Comparison of ENCODE assay signal across 8 cellular contexts in genomic region chr11:2993000-2993330, GRCh38. TPM values are rescaled to one million over a fixed set of nuclear protein-coding genes. Genes with fewer than 3 reads are reported as not detected.
DNase-seq lines count a peak whose midpoint lies in the region; ATAC-seq, FAIRE-seq and TF ChIP-seq lines count a peak whose summit lies in the region.

No MANE protein-coding gene starts in this region.

- CTCF ChIA-PET in GM12878 (lab: Yijun Ruan, JAX): no interaction called here

- H4K20me1 ChIP-seq in GM12878 (ENCODE audit: control insufficient read depth, insufficient read depth): peaks cover 3% of the 10 kb centered on the region; the same call in 1 of the 2 replicates

- peak overlapping the region; percentile 97 for H3K4me2 ChIP-seq in GM12878 (ENCODE audit: control insufficient read depth, insufficient read depth)

- SMC1A ChIA-PET in GM12878 (lab: Charles Lee; ENCODE audit: uncharacterized antibody, unreplicated experiment): no interaction called here

- DNase-seq in GM12878 (ENCODE audit: low read depth, low spot score) (no peak), SK-N-DZ (ENCODE audit: low spot score) (no peak), GM12891 (ENCODE audit: insufficient read length, low spot score) (no peak), NCI-H2107 treated with DMSO at 0.1 percent for 48 hours (lab: John Stamatoyannopoulos, UW; ENCODE audit: unreplicated experiment) (no peak), NCI-H1105 treated with DMSO at 0.1 percent for 48 hours (lab: John Stamatoyannopoulos, UW) (no peak)

- POLR2A ChIA-PET in GM12878 (lab: Charles Lee): interaction anchor here (1.0 kb wide), 1 partner anchor 20 kb away, joined by 4 read pairs; no protein-coding TSS in a partner anchor

- BruUV-seq in GM12878 (replicated peaks; lab: Mats Ljungman, UMichigan): no TSS peak

- H3K4me3 ChIP-seq in ACC112 (ENCODE audit: low read depth, low read length): peak overlapping the region; percentile 90
- H3K4me3 ChIP-seq in GM12878: peak overlapping the region; percentile 67
- H3K4me3 ChIP-seq in mesodermal cell (ENCODE audit: extremely low read depth, insufficient read depth, low read length, poor library complexity, severe bottlenecking): peak overlapping the region; percentile 90

- peak overlapping the region; percentile 31; the same call in 1 of the 2 replicates for H3K27ac ChIP-seq in ACC112 (ENCODE audit: low read depth, low read length)
- H3K27ac ChIP-seq in GM12878 (ENCODE audit: control insufficient read depth, insufficient read depth): peak overlapping the region; percentile 84
- H3K27ac ChIP-seq in mesodermal cell (ENCODE audit: low read depth, low read length, severe bottlenecking): peak overlapping the region; percentile 85

- H3K79me2 ChIP-seq in ACC112 (ENCODE audit: control insufficient read depth, insufficient read depth, low read length, unreplicated experiment): peaks cover 42% of the 10 kb centered on the region
- peaks cover 42% of the 10 kb centered on the region for H3K79me2 ChIP-seq in GM12878 (ENCODE audit: control insufficient read depth, insufficient read depth, low read length)

- H3K9me3 ChIP-seq in GM12878 (replicated peaks; ENCODE audit: control insufficient read depth, insufficient read depth, low read length) (no peaks in the 10 kb centered on the region), mesodermal cell (ENCODE audit: control insufficient read depth, low read length) (no peaks in the 10 kb centered on the region)

- no peak for TF ChIP-seq RAD21 in GM12878 (IDR thresholded peaks at IDR 0.05; ENCODE audit: insufficient read depth, low read depth, low read length)

- ATAC-seq in HG03159 (IDR thresholded peaks at IDR 0.05; ENCODE audit: unreplicated experiment) (peak; percentile 2), GM12878 (peak; percentile 35)

- intact Hi-C loops in GM12878 (cut with micrococcal nuclease; ENCODE audit: unreplicated experiment): loop anchor here (5.0 kb wide), 1 partner anchor 64 kb away; the partner anchor contains the start of gene CARS1

- no peak for TF ChIP-seq EP300 in GM12878 (IDR thresholded peaks at IDR 0.05; ENCODE audit: borderline replicate concordance in 1 of 2, control insufficient read depth in 1 of 2, low read depth in 2 of 2, low read length in 2 of 2)

- H3K27me3 ChIP-seq in ACC112 (ENCODE audit: insufficient read depth, low read length): no peaks in the 10 kb centered on the region
- no peaks in the 10 kb centered on the region for H3K27me3 ChIP-seq in GM12878 (replicated peaks in 1 of 2; ENCODE audit: control insufficient read depth in 2 of 2, insufficient read depth in 2 of 2, low read length in 1 of 2)

- no peak for FAIRE-seq in GM12878 (lab: Jason Lieb, UNC)
- no peak for FAIRE-seq in GM12891 (lab: Jason Lieb, UNC)

- peak overlapping the region; percentile 89 for H2AFZ ChIP-seq in ACC112 (ENCODE audit: low read length, unreplicated experiment)
- H2AFZ ChIP-seq in GM12878 (ENCODE audit: control insufficient read depth, low read depth, low read length): peak overlapping the region; percentile 82

- no peak for TF ChIP-seq POLR2A in GM12878 (IDR thresholded peaks at IDR 0.05; ENCODE audit: low read depth, low read length)
- no peak for TF ChIP-seq POLR2A in GM12891 (IDR thresholded peaks at IDR 0.05; ENCODE audit: low read depth, low read length)

- peak overlapping the region; percentile 77 for H3K9ac ChIP-seq in GM12878 (ENCODE audit: control insufficient read depth, insufficient read depth, low read length)

- H3K4me1 ChIP-seq in ACC112 (ENCODE audit: control insufficient read depth, insufficient read depth, low read length, unreplicated experiment) (peaks cover 14% of the 10 kb centered on the region), GM12878 (ENCODE audit: control insufficient read depth, insufficient read depth, low read length) (peaks cover 2% of the 10 kb centered on the region; the same call in 1 of the 2 replicates), mesodermal cell (ENCODE audit: control insufficient read depth, insufficient read depth, low read length, poor library complexity, severe bottlenecking) (peaks cover 17% of the 10 kb centered on the region)

- H3K36me3 ChIP-seq in ACC112 (ENCODE audit: insufficient read depth, low read length): no peaks in the 10 kb centered on the region
- 0 out of 4 replicates have a peak, but pooled peaks cover 0 to 3% of the 10 kb centered on the region in 2 experiments for H3K36me3 ChIP-seq in GM12878 (ENCODE audit: control insufficient read depth in 2 of 2, insufficient read depth in 2 of 2, low read length in 1 of 2)
- H3K36me3 ChIP-seq in mesodermal cell (ENCODE audit: control insufficient read depth, insufficient read depth, low read length): peaks cover 11% of the 10 kb centered on the region

- RAD21 ChIA-PET in GM12878 (lab: Charles Lee; ENCODE audit: unreplicated experiment): interaction anchor here (0.7 to 1.5 kb wide), 2 partner anchors 18 to 21 kb away, joined by 3 to 6 read pairs; no protein-coding TSS in a partner anchor

- no peak for TF ChIP-seq CTCF in GM12878 (IDR thresholded peaks at IDR 0.05 in 2 of 3, conservative IDR thresholded peaks at IDR 0.05 in 1 of 3; ENCODE audit: control insufficient read depth in 2 of 3, extremely low read depth in 1 of 3, insufficient read depth in 1 of 3, low read depth in 3 of 3, low read length in 3 of 3)

- in situ Hi-C loops in GM12878 (cut with MboI): no loop called here

- WGBS in GM12878 (ENCODE audit: insufficient coverage, insufficient replicate concordance, low lambda C conversion rate, missing lambda C conversion rate): 19% methylated on average over 7 of the region's 7 CpGs
- 42 to 59% methylated on average over 3 to 7 of the region's 7 CpGs for WGBS in mesodermal cell (ENCODE audit: insufficient coverage in 2 of 2), 2 experiments

TF ChIP-seq in GM12878, 131 proteins besides CTCF, POLR2A, EP300 and RAD21:
- TF ChIP-seq CHD2 (IDR thresholded peaks at IDR 0.05; ENCODE audit: borderline replicate concordance, low read depth, low read length) (no peak), NRF1 (conservative IDR thresholded peaks at IDR 0.05; ENCODE audit: low read depth, low read length) (no peak), EGR1 (IDR thresholded peaks at IDR 0.05; ENCODE audit: borderline replicate concordance in 1 of 2, low read depth in 2 of 2, low read length in 2 of 2) (no peak), IKZF1 (conservative IDR thresholded peaks at IDR 0.05) (no peak), SIX5 (IDR thresholded peaks at IDR 0.05; ENCODE audit: low read depth, low read length, severe bottlenecking) (no peak), GATAD2B (conservative IDR thresholded peaks at IDR 0.05; ENCODE audit: low read depth) (0 out of 2 replicates have a peak, but pooled peaks have one; percentile 8), RAD51 (IDR thresholded peaks at IDR 0.05) (no peak), CHD4 (IDR thresholded peaks at IDR 0.05) (no peak), PML (IDR thresholded peaks at IDR 0.05; ENCODE audit: low read length) (no peak)
TF ChIP-seq in GM12878: peak in this region for 1.

TF ChIP-seq in GM12891, 5 proteins besides CTCF, POLR2A, EP300 and RAD21:
- TF ChIP-seq TAF1 (IDR thresholded peaks at IDR 0.05; ENCODE audit: low read depth, low read length): no peak; the same call in 1 of the 2 replicates
- TF ChIP-seq POLR2AphosphoS5 (IDR thresholded peaks at IDR 0.05; ENCODE audit: low read depth, low read length): no peak; the same call in 1 of the 2 replicates
- no peak for TF ChIP-seq PAX5 (IDR thresholded peaks at IDR 0.05; ENCODE audit: insufficient read depth, low read length, severe bottlenecking)
- no peak for TF ChIP-seq SPI1 (IDR thresholded peaks at IDR 0.05; ENCODE audit: low read depth, low read length)
- no peak for TF ChIP-seq POU2F2 (IDR thresholded peaks at IDR 0.05; ENCODE audit: low read depth, low read length)

RNA-seq across cellular contexts. Expression of gene NAP1L4, which starts 0.8 kb away (rescaled TPM):
- total RNA-seq in GM12878 (2013; cell fraction: nucleolus; rRNA removed): 427 and 452 TPM in 2 replicates
- total RNA-seq in GM12878 (2014; rRNA removed): 103 and 107 TPM in 2 replicates
- 100 and 101 TPM in 2 replicates for total RNA-seq in GM12878 (2014; rRNA removed; fragmentation: Illumina TruSeq; extraction: Trizol)
- total RNA-seq in GM12878 (2021): 128 and 130 TPM in 2 replicates
- polyA plus RNA-seq in GM12878 (2011; ENCODE audit: low read depth): 48.1 TPM
- polyA plus RNA-seq in GM12878 (2011; rRNA removed): 100 and 159 TPM in 2 replicates
- polyA plus RNA-seq in GM12878 (2011; cell fraction: cytosol; rRNA removed): 64.8 and 80.3 TPM in 2 replicates
- 141 and 157 TPM in 2 replicates for polyA plus RNA-seq in GM12878 (2011; cell fraction: nucleus; rRNA removed)
- 71.3 and 83.1 TPM in 2 replicates for polyA plus RNA-seq in GM12878 (2012)
- 127 and 140 TPM in 2 replicates for polyA plus RNA-seq in GM12878 (2014; fragmentation: Illumina TruSeq; extraction: Trizol)
- 10 to 100 TPM; 24.8 to 44.0 TPM for polyA plus RNA-seq in GM12878 (2014; fragmentation: Nextera tagmentation; extraction: Ambion mirVana)
- polyA plus RNA-seq in GM12878 (2014; rRNA removed): 121 TPM in 2 replicates
- polyA plus RNA-seq in GM12878 (2016; fragmentation: Nextera tagmentation; extraction: Ambion mirVana): 100 to 1,000 TPM; 181 to 198 TPM
- 62.6 and 97.0 TPM in 2 replicates for polyA minus RNA-seq in GM12878 (2011; rRNA and poly(A)+ RNA removed)
- 28.8 and 30.2 TPM in 2 replicates for polyA minus RNA-seq in GM12878 (2011; cell fraction: cytosol; rRNA and poly(A)+ RNA removed)
- 52.5 and 71.7 TPM in 2 replicates for polyA minus RNA-seq in GM12878 (2011; cell fraction: nucleus; rRNA and poly(A)+ RNA removed)
- polyA plus RNA-seq in mesodermal cell (2013, experiment 1 of 2): 155 TPM
- 156 TPM for polyA plus RNA-seq in mesodermal cell (2013, experiment 2 of 2)
- 173 and 181 TPM in 2 replicates for polyA plus RNA-seq in SK-N-DZ (2014; cell fraction: cytosol; rRNA removed)
- 198 and 215 TPM in 2 replicates for polyA plus RNA-seq in SK-N-DZ (2014; cell fraction: nucleus; rRNA removed)
- 85.6 TPM for polyA plus RNA-seq in GM12891 (2012; ENCODE audit: low read depth, missing spikeins)

Comparison
In these comparisons a context has a peak if more than half of its experiments do, and no peak if none do; other contexts are left out.
1. H3K27ac ChIP-seq: peak in every context shown above with its lines; median percentile 85 in mesodermal cell; 84 in GM12878; 31 in ACC112.